ENCODE assay signal across 8 cellular contexts in the genomic region with DNA sequence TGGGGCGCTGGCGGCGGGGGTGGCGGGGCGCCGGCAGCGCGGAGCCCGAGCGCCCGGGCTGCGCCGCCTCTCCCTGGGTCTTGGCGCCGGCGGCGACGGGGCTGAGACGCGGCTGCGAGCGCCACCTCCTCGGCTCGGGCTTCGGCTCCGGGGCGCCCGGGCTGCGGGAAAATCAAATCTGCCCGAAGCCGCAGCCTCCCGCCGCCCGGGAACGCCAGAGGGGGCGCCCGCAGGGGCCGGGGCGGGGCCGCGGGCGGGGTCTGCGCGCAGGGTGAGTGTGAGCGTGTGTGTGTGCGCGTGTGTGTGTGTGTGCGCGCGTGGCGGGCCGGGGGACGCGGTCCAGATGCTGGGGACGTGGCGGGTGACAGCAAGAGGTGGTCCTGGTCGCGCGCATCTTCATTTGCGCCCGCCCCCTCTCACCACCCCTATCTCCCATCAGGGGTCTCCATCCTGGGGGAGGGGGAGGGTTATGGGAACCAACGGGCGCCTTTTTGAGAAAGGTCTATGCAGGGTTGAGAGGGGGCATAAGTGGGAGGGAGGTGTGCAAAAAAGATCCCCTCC. TPM values are rescaled to one million over a fixed set of nuclear protein-coding genes. Genes with fewer than 3 reads are reported as not detected.
DNase-seq lines count a peak whose midpoint lies in the region; ATAC-seq and TF ChIP-seq lines count a peak whose summit lies in the region.

No MANE protein-coding gene starts in this region.

- peaks cover 34% of the 10 kb centered on the region for H3K27me3 Mint-ChIP-seq in central memory CD8-positive, alpha-beta T cell

- DNase-seq in GM20000 (ENCODE audit: low spot score), result peak; percentile 72
- peak; percentile 34 for DNase-seq in T-helper 9 cell
- DNase-seq in central memory CD8-positive, alpha-beta T cell (ENCODE audit: low spot score in 2 of 2), result no peak
- DNase-seq in left lung, result peak in 1 of 2 donors; percentile 83
- peak; percentile 24 to 32 for DNase-seq in stimulated activated CD4-positive, alpha-beta T cell treated with anti-CD3 and anti-CD28 coated beads, Interleukin-4, amount 100 ng/mL, for 48 hours (ENCODE audit: low read depth in 2 of 2)
- no peak for DNase-seq in epidermal melanocyte (ENCODE audit: insufficient read length, low spot score)

- H3K4me1 Mint-ChIP-seq in central memory CD8-positive, alpha-beta T cell, result peaks cover 16% of the 10 kb centered on the region

- intact Hi-C loops in left lung (cut with DNase I), result no loop called here

- H3K27ac ChIP-seq in 22Rv1, result no peak overlapping the region
- no peak overlapping the region for H3K27ac ChIP-seq in left lung

- H3K36me3 Mint-ChIP-seq in central memory CD8-positive, alpha-beta T cell (ENCODE audit: insufficient read depth), result no peaks in the 10 kb centered on the region

- no peak overlapping the region for H3K27ac Mint-ChIP-seq in central memory CD8-positive, alpha-beta T cell (ENCODE audit: low read depth)

- TF ChIP-seq CTCF in 22Rv1 (IDR thresholded peaks at IDR 0.05) (peak; percentile 73), GM20000 (IDR thresholded peaks at IDR 0.05; ENCODE audit: extremely low read depth, missing control alignments) (peak; percentile 2), left lung (IDR thresholded peaks at IDR 0.05) (no peak)

- no peaks in the 10 kb centered on the region for H3K9me3 ChIP-seq in left lung

- peaks cover 16 to 22% of the 10 kb centered on the region in 2 donors for H3K4me1 ChIP-seq in left lung

- peak overlapping the region; percentile 59 for H3K4me3 Mint-ChIP-seq in central memory CD8-positive, alpha-beta T cell

- H3K9me3 Mint-ChIP-seq in central memory CD8-positive, alpha-beta T cell, result no peaks in the 10 kb centered on the region

- no peaks in the 10 kb centered on the region for H3K36me3 ChIP-seq in left lung

- peak; percentile 70 for ATAC-seq in central memory CD8-positive, alpha-beta T cell (replicated peaks; ENCODE audit: extremely low read depth, poor library complexity, severe bottlenecking)
- ATAC-seq in left lung (peak; percentile 75), HG03442 (IDR thresholded peaks at IDR 0.05; ENCODE audit: unreplicated experiment) (no peak)

- H3K27me3 ChIP-seq in left lung, result peaks cover 17 to 45% of the 10 kb centered on the region in 2 donors

- peak overlapping the region; percentile 29 to 36 for H3K4me3 ChIP-seq in left lung

RNA-seq across cellular contexts. Expression of gene CPNE5, which starts 0.7 kb away (rescaled TPM):
- total RNA-seq in left lung, result 1 to 10 TPM; 1.2 to 1.9 TPM

RNA-seq across cellular contexts. Expression of gene PPIL1, which starts 34.7 kb away (rescaled TPM):
- total RNA-seq in left lung, result 10 to 100 TPM; 19.6 to 24.5 TPM

RNA-seq across cellular contexts. Expression of gene C6orf89, which starts 45.9 kb away (rescaled TPM):
- 10 to 100 TPM; 53.3 to 59.6 TPM for total RNA-seq in left lung

Comparison
In these comparisons a context has a peak if more than half of its experiments do, and no peak if none do; other contexts are left out.
1. CTCF ChIP-seq: peak in 22Rv1 (single experiment) and GM20000 (single experiment); none in left lung (0 of 2).
2. DNase-seq: peak in GM20000 (single experiment), T-helper 9 cell (single experiment) and stimulated activated CD4-positive, alpha-beta T cell treated with anti-CD3 and anti-CD28 coated beads, Interleukin-4, amount 100 ng/mL, for 48 hours (2 of 2); none in central memory CD8-positive, alpha-beta T cell (0 of 2) and epidermal melanocyte (single experiment).